6 cellular contexts compared by ENCODE assay signal in genomic region chrX:155071694-155072215, GRCh38. TPM values are rescaled to one million over a fixed set of nuclear protein-coding genes. Genes with fewer than 3 reads are reported as not detected.
DNase-seq lines count a peak whose midpoint lies in the region; ATAC-seq and TF ChIP-seq lines count a peak whose summit lies in the region.

No MANE protein-coding gene starts in this region.

- peak; percentile 88 for DNase-seq in esophagus muscularis mucosa (ENCODE audit: extremely low spot score)
- no peak for DNase-seq in stimulated activated effector memory CD8-positive, alpha-beta T cell treated with anti-CD3 and anti-CD28 coated beads, Interleukin-12 subunit alpha, Interleukin-12 subunit beta, amount 100 ng/mL, for 72 hours (ENCODE audit: low spot score in 2 of 2)
- DNase-seq in SHP77 (lab: John Stamatoyannopoulos, UW) = no peak
- DNase-seq in DMS114 treated with DMSO at 0.1 percent for 48 hours (lab: John Stamatoyannopoulos, UW; ENCODE audit: unreplicated experiment) = no peak

- intact Hi-C loops in esophagus muscularis mucosa (cut with DNase I) = no loop called here

- peak overlapping the region; percentile 98 for H3K4me3 ChIP-seq in Loucy (ENCODE audit: low read length, poor library complexity, severe bottlenecking)
- peak overlapping the region; percentile 61 to 70 (median 64) for H3K4me3 ChIP-seq in esophagus muscularis mucosa

- H3K4me2 ChIP-seq in Loucy (ENCODE audit: low read depth, low read length, poor library complexity, severe bottlenecking) = peak overlapping the region; percentile 86

- no peaks in the 10 kb centered on the region; the same call in 1 of the 2 replicates for H3K36me3 ChIP-seq in Loucy (ENCODE audit: insufficient read depth, low read length)
- H3K36me3 ChIP-seq in esophagus muscularis mucosa = peaks cover 0 to 14% (median 8%) of the 10 kb centered on the region in 4 donors

- H3K79me2 ChIP-seq in Loucy (ENCODE audit: insufficient read depth, low read length) = peaks cover 69% of the 10 kb centered on the region

- H3K27ac ChIP-seq in esophagus muscularis mucosa (replicated peaks in 1 of 4) = peak overlapping the region; percentile 81 to 91 (median 86)

- no peaks in the 10 kb centered on the region for H3K9me3 Mint-ChIP-seq in stimulated activated effector memory CD8-positive, alpha-beta T cell treated with anti-CD3 and anti-CD28 coated beads, Interleukin-12 subunit alpha, Interleukin-12 subunit beta, amount 100 ng/mL, for 72 hours

- TF ChIP-seq EP300 in esophagus muscularis mucosa (IDR thresholded peaks at IDR 0.05) = no peak

- H3K27me3 ChIP-seq in Loucy (ENCODE audit: insufficient read depth, low read length, poor library complexity, severe bottlenecking) (no peaks in the 10 kb centered on the region), esophagus muscularis mucosa (no peaks in the 10 kb centered on the region)

- peak; percentile 10 for ATAC-seq in GM19372 (IDR thresholded peaks at IDR 0.05; ENCODE audit: low read depth, unreplicated experiment)
- no peak for ATAC-seq in stimulated activated effector memory CD8-positive, alpha-beta T cell treated with anti-CD3 and anti-CD28 coated beads, Interleukin-12 subunit alpha, Interleukin-12 subunit beta, amount 100 ng/mL, for 72 hours

- no peaks in the 10 kb centered on the region for H3F3A ChIP-seq in Loucy (ENCODE audit: low read depth)

- no peaks in the 10 kb centered on the region for H3K9me2 ChIP-seq in Loucy (replicated peaks; ENCODE audit: low read depth, low read length)

- peak overlapping the region; percentile 86 for H3K27ac Mint-ChIP-seq in stimulated activated effector memory CD8-positive, alpha-beta T cell treated with anti-CD3 and anti-CD28 coated beads, Interleukin-12 subunit alpha, Interleukin-12 subunit beta, amount 100 ng/mL, for 72 hours

- peak overlapping the region; percentile 83 for H3K4me3 Mint-ChIP-seq in stimulated activated effector memory CD8-positive, alpha-beta T cell treated with anti-CD3 and anti-CD28 coated beads, Interleukin-12 subunit alpha, Interleukin-12 subunit beta, amount 100 ng/mL, for 72 hours

- peak overlapping the region; percentile 96 for H2AFZ ChIP-seq in Loucy (ENCODE audit: low read length)

- TF ChIP-seq POLR2A in esophagus muscularis mucosa (IDR thresholded peaks at IDR 0.05; ENCODE audit: low read depth) = no peak

- H3K9me3 ChIP-seq in Loucy (ENCODE audit: insufficient read depth, low read depth, low read length) = no peaks in the 10 kb centered on the region
- H3K9me3 ChIP-seq in esophagus muscularis mucosa = no peaks in the 10 kb centered on the region

- H3K4me1 ChIP-seq in Loucy (ENCODE audit: insufficient read depth, low read length, poor library complexity, severe bottlenecking) (peaks cover 43% of the 10 kb centered on the region), esophagus muscularis mucosa (peaks cover 6 to 41% (median 30%) of the 10 kb centered on the region in 4 donors)

- WGBS in esophagus muscularis mucosa = 48% methylated on average over 22 of the region's 24 CpGs

- peak overlapping the region; percentile 95 for H3K9ac ChIP-seq in Loucy (ENCODE audit: low read depth, low read length, poor library complexity, severe bottlenecking)

- peaks cover 9% of the 10 kb centered on the region for H4K20me1 ChIP-seq in Loucy (ENCODE audit: insufficient read depth, low read length, poor library complexity, severe bottlenecking)

- H3K36me3 Mint-ChIP-seq in stimulated activated effector memory CD8-positive, alpha-beta T cell treated with anti-CD3 and anti-CD28 coated beads, Interleukin-12 subunit alpha, Interleukin-12 subunit beta, amount 100 ng/mL, for 72 hours = peaks cover 55% of the 10 kb centered on the region

- H3K4me1 Mint-ChIP-seq in stimulated activated effector memory CD8-positive, alpha-beta T cell treated with anti-CD3 and anti-CD28 coated beads, Interleukin-12 subunit alpha, Interleukin-12 subunit beta, amount 100 ng/mL, for 72 hours = peaks cover 41% of the 10 kb centered on the region

- no peak for TF ChIP-seq CTCF in Loucy (conservative IDR thresholded peaks at IDR 0.05; ENCODE audit: low read length)
- no peak for TF ChIP-seq CTCF in esophagus muscularis mucosa (IDR thresholded peaks at IDR 0.05)

RNA-seq across cellular contexts. Expression of gene BRCC3, which starts 0.4 kb away (rescaled TPM):
- total RNA-seq in esophagus muscularis mucosa = 10 to 100 TPM; 10.9 to 18.8 (median 16.8) TPM

RNA-seq across cellular contexts. Expression of gene CMC4, which starts 0.8 kb away (rescaled TPM):
- total RNA-seq in esophagus muscularis mucosa = 10 to 100 TPM; 28.0 to 36.3 (median 32.9) TPM

RNA-seq across cellular contexts. Expression of gene MTCP1, which starts 0.8 kb away (rescaled TPM):
- total RNA-seq in esophagus muscularis mucosa = 1 to 10 TPM; 2.5 to 4.4 (median 4.2) TPM

RNA-seq across cellular contexts. Expression of gene FUNDC2, which starts 45.1 kb away (rescaled TPM):
- total RNA-seq in esophagus muscularis mucosa = 10 to 100 TPM; 73.8 to 98.2 (median 95.9) TPM

RNA-seq across cellular contexts. Expression of gene F8, which starts 49.2 kb away (rescaled TPM):
- 10 to 100 TPM; 17.0 to 30.0 (median 22.3) TPM for total RNA-seq in esophagus muscularis mucosa
